1 cellular context compared by ENCODE assay signal in the genomic region with DNA sequence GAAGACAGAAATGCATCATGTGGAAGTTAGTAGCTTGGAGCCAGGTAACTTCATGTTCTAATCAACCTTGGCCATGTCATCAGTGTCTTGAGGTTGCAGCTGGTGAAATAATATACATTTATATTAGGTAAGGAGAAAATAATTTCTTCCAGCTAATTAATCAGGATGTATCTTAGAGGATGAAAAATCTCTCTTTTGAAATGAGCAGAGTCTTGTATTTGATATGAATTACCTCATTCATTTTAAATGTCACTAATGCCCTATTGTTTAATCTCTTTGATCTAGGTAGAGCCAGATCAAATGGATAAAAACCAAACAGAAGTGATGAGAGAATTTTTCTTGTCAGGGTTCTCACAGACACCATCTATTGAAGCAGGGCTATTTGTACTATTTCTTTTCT.
TF ChIP-seq lines count a peak whose summit lies in the region.

Gene OR4Q2, plus strand, starts transcription at position 301 of the 400 bp plus-strand sequence.

TF ChIP-seq in K562, 482 proteins besides CTCF, POLR2A, EP300 and RAD21 (continued from another document):
- TF ChIP-seq, protein P1, sequence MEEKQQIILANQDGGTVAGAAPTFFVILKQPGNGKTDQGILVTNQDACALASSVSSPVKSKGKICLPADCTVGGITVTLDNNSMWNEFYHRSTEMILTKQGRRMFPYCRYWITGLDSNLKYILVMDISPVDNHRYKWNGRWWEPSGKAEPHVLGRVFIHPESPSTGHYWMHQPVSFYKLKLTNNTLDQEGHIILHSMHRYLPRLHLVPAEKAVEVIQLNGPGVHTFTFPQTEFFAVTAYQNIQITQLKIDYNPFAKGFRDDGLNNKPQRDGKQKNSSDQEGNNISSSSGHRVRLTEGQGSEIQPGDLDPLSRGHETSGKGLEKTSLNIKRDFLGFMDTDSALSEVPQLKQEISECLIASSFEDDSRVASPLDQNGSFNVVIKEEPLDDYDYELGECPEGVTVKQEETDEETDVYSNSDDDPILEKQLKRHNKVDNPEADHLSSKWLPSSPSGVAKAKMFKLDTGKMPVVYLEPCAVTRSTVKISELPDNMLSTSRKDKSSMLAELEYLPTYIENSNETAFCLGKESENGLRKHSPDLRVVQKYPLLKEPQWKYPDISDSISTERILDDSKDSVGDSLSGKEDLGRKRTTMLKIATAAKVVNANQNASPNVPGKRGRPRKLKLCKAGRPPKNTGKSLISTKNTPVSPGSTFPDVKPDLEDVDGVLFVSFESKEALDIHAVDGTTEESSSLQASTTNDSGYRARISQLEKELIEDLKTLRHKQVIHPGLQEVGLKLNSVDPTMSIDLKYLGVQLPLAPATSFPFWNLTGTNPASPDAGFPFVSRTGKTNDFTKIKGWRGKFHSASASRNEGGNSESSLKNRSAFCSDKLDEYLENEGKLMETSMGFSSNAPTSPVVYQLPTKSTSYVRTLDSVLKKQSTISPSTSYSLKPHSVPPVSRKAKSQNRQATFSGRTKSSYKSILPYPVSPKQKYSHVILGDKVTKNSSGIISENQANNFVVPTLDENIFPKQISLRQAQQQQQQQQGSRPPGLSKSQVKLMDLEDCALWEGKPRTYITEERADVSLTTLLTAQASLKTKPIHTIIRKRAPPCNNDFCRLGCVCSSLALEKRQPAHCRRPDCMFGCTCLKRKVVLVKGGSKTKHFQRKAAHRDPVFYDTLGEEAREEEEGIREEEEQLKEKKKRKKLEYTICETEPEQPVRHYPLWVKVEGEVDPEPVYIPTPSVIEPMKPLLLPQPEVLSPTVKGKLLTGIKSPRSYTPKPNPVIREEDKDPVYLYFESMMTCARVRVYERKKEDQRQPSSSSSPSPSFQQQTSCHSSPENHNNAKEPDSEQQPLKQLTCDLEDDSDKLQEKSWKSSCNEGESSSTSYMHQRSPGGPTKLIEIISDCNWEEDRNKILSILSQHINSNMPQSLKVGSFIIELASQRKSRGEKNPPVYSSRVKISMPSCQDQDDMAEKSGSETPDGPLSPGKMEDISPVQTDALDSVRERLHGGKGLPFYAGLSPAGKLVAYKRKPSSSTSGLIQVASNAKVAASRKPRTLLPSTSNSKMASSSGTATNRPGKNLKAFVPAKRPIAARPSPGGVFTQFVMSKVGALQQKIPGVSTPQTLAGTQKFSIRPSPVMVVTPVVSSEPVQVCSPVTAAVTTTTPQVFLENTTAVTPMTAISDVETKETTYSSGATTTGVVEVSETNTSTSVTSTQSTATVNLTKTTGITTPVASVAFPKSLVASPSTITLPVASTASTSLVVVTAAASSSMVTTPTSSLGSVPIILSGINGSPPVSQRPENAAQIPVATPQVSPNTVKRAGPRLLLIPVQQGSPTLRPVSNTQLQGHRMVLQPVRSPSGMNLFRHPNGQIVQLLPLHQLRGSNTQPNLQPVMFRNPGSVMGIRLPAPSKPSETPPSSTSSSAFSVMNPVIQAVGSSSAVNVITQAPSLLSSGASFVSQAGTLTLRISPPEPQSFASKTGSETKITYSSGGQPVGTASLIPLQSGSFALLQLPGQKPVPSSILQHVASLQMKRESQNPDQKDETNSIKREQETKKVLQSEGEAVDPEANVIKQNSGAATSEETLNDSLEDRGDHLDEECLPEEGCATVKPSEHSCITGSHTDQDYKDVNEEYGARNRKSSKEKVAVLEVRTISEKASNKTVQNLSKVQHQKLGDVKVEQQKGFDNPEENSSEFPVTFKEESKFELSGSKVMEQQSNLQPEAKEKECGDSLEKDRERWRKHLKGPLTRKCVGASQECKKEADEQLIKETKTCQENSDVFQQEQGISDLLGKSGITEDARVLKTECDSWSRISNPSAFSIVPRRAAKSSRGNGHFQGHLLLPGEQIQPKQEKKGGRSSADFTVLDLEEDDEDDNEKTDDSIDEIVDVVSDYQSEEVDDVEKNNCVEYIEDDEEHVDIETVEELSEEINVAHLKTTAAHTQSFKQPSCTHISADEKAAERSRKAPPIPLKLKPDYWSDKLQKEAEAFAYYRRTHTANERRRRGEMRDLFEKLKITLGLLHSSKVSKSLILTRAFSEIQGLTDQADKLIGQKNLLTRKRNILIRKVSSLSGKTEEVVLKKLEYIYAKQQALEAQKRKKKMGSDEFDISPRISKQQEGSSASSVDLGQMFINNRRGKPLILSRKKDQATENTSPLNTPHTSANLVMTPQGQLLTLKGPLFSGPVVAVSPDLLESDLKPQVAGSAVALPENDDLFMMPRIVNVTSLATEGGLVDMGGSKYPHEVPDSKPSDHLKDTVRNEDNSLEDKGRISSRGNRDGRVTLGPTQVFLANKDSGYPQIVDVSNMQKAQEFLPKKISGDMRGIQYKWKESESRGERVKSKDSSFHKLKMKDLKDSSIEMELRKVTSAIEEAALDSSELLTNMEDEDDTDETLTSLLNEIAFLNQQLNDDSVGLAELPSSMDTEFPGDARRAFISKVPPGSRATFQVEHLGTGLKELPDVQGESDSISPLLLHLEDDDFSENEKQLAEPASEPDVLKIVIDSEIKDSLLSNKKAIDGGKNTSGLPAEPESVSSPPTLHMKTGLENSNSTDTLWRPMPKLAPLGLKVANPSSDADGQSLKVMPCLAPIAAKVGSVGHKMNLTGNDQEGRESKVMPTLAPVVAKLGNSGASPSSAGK (IDR thresholded peaks at IDR 0.05): no peak
- no peak for TF ChIP-seq ATF6 (CRISPR knock-in tag; IDR thresholded peaks at IDR 0.05)
- TF ChIP-seq ZNF212 (CRISPR knock-in tag; IDR thresholded peaks at IDR 0.05): no peak
- TF ChIP-seq ZNF12 (CRISPR knock-in tag; IDR thresholded peaks at IDR 0.05): no peak
